1 cellular context compared by ENCODE assay signal in genomic region chr17:64774888-64775600, GRCh38.
TF ChIP-seq lines count a peak whose summit lies in the region.

No MANE protein-coding gene starts in this region.

TF ChIP-seq in HepG2, 621 proteins besides CTCF, POLR2A, EP300 and RAD21 (continued from another document):
- TF ChIP-seq ZBED4 (CRISPR knock-in tag; IDR thresholded peaks at IDR 0.05; ENCODE audit: borderline replicate concordance) (no peak), ZNF484 (CRISPR knock-in tag; IDR thresholded peaks at IDR 0.05; ENCODE audit: borderline replicate concordance, low read depth) (no peak)
TF ChIP-seq in HepG2: peak in this region for 5.
